8 cellular contexts compared by ENCODE assay signal in genomic region chr14:74612346-74613021, GRCh38. TPM values are rescaled to one million over a fixed set of nuclear protein-coding genes. Genes with fewer than 3 reads are reported as not detected.
A peak's percentile ranks its signal among the peaks of the same experiment; 100 is the strongest.
DNase-seq lines count a peak whose midpoint lies in the region; ATAC-seq, FAIRE-seq and TF ChIP-seq lines count a peak whose summit lies in the region.

No MANE protein-coding gene starts in this region.

- no peaks in the 10 kb centered on the region for H3K9me3 ChIP-seq in small intestine (ENCODE audit: control insufficient read depth, low read depth)

- H3K9me3 Mint-ChIP-seq in MCF 10A (ENCODE audit: unreplicated experiment): no peaks in the 10 kb centered on the region

- H3K27ac ChIP-seq in VCaP: peak overlapping the region; percentile 26; the same call in 1 of the 2 replicates
- no peak overlapping the region for H3K27ac ChIP-seq in small intestine (ENCODE audit: low read depth in 1 of 2, low read length in 1 of 2)

- no peaks in the 10 kb centered on the region for H3K36me3 Mint-ChIP-seq in MCF 10A (ENCODE audit: insufficient read depth, unreplicated experiment)

- peak overlapping the region; percentile 29 to 63 for H3K4me3 ChIP-seq in small intestine (ENCODE audit: low read depth in 1 of 2, low read length in 2 of 2)

- no peaks in the 10 kb centered on the region for H3K36me3 ChIP-seq in small intestine (ENCODE audit: control insufficient read depth in 2 of 2, insufficient read depth in 2 of 2, low read length in 2 of 2)

- POLR2A ChIA-PET in HEK293T (lab: Yijun Ruan, JAX): no interaction called here
- POLR2A ChIA-PET in MCF 10A (lab: Yijun Ruan, JAX): interaction anchor here (1.0 to 1.6 kb wide), 3 partner anchors 39 to 152 kb away, joined by 3 to 6 read pairs (median 4); partner anchors contain the start of gene YLPM1

- DNase-seq in Daoy (ENCODE audit: low read depth) (peak; percentile 93), HEK293T (ENCODE audit: extremely low spot score) (peak; percentile 92), NCI-H1694 treated with DMSO at 0.1 percent for 48 hours (lab: John Stamatoyannopoulos, UW) (peak; percentile 89), MCF 10A (ENCODE audit: unreplicated experiment) (peak; percentile 72), iPS-NIHi11 (ENCODE audit: low spot score) (peak; percentile 93), small intestine (peak; percentile 64)

- no peak for ATAC-seq in GM18517 (IDR thresholded peaks at IDR 0.05; ENCODE audit: unreplicated experiment)

- peaks cover 45% of the 10 kb centered on the region for H3K4me1 Mint-ChIP-seq in MCF 10A (ENCODE audit: insufficient read depth, unreplicated experiment)

- peaks cover 8% of the 10 kb centered on the region in 2 donors for H3K27me3 ChIP-seq in small intestine (ENCODE audit: control insufficient read depth in 2 of 2, insufficient read depth in 2 of 2, low read length in 2 of 2)

- intact Hi-C loops in MCF 10A (cut with micrococcal nuclease): no loop called here

- no TSS peak for BruUV-seq in MCF 10A (replicated peaks; lab: Mats Ljungman, UMichigan)

- FAIRE-seq in small intestine (lab: Jason Lieb, UNC): no peak

- 0 to 7% (median 5%) methylated on average over 46 to 69 of the region's 69 CpGs for WGBS in small intestine, 3 donors

- H3K27me3 Mint-ChIP-seq in MCF 10A (ENCODE audit: insufficient read depth, unreplicated experiment): no peaks in the 10 kb centered on the region

- no peak overlapping the region for H3K27ac Mint-ChIP-seq in MCF 10A (ENCODE audit: low read depth, unreplicated experiment)

- no peaks in the 10 kb centered on the region for H3K4me1 ChIP-seq in small intestine (ENCODE audit: control insufficient read depth in 2 of 2, insufficient read depth in 1 of 2, low read depth in 1 of 2, low read length in 1 of 2)

- CTCF ChIA-PET in HEK293T (lab: Yijun Ruan, JAX): interaction anchor here (0.6 to 1.2 kb wide), 12 partner anchors 10 to 188 kb away, joined by 3 to 6 read pairs (median 3); no protein-coding TSS in a partner anchor
- CTCF ChIA-PET in MCF 10A (lab: Yijun Ruan, JAX): interaction anchor here (0.6 to 3.0 kb wide), 25 partner anchors 11 to 312 kb away, joined by 3 to 23 read pairs (median 3); no protein-coding TSS in a partner anchor

- H3K4me3 Mint-ChIP-seq in MCF 10A (ENCODE audit: unreplicated experiment): peak overlapping the region; percentile 69

- TF ChIP-seq CTCF in VCaP (conservative IDR thresholded peaks at IDR 0.05): peak; percentile 99
- TF ChIP-seq CTCF in MCF 10A (IDR thresholded peaks at IDR 0.05; ENCODE audit: unreplicated experiment): peak; percentile 58

TF ChIP-seq in HEK293T, 16 proteins besides CTCF, POLR2A, EP300 and RAD21:
- TF ChIP-seq BHLHE40 (IDR thresholded peaks at IDR 0.05; ENCODE audit: borderline replicate concordance) (no peak), ELF4 (IDR thresholded peaks at IDR 0.05) (no peak), L3MBTL2 (conservative IDR thresholded peaks at IDR 0.05) (no peak; the same call in 1 of the 2 replicates), HDGF (IDR thresholded peaks at IDR 0.05; ENCODE audit: borderline replicate concordance) (no peak), SP1 (IDR thresholded peaks at IDR 0.05) (no peak), PKNOX1 (IDR thresholded peaks at IDR 0.05) (no peak), ARNT (IDR thresholded peaks at IDR 0.05) (peak; percentile 74; the same call in 1 of the 2 replicates), FOXA1 (IDR thresholded peaks at IDR 0.05) (no peak), FOXM1 (IDR thresholded peaks at IDR 0.05; ENCODE audit: borderline replicate concordance) (peak; percentile 80), TARDBP (IDR thresholded peaks at IDR 0.05) (no peak), SUZ12 (IDR thresholded peaks at IDR 0.05) (no peak)

RNA-seq across cellular contexts. Expression of gene LTBP2, which starts 0.4 kb away (rescaled TPM):
- total RNA-seq in Daoy (2014; rRNA removed; shearing (Covaris generic)): 7.6 and 9.6 TPM in 2 replicates
- 9.1 and 16.8 TPM in 2 replicates for total RNA-seq in MCF 10A (2022)
- polyA plus RNA-seq in small intestine: 1 to 10 TPM in 1 of 3 donors, under 1 TPM in 2; 0.22 to 1.8 (median 0.54) TPM
